In the genomic region with DNA sequence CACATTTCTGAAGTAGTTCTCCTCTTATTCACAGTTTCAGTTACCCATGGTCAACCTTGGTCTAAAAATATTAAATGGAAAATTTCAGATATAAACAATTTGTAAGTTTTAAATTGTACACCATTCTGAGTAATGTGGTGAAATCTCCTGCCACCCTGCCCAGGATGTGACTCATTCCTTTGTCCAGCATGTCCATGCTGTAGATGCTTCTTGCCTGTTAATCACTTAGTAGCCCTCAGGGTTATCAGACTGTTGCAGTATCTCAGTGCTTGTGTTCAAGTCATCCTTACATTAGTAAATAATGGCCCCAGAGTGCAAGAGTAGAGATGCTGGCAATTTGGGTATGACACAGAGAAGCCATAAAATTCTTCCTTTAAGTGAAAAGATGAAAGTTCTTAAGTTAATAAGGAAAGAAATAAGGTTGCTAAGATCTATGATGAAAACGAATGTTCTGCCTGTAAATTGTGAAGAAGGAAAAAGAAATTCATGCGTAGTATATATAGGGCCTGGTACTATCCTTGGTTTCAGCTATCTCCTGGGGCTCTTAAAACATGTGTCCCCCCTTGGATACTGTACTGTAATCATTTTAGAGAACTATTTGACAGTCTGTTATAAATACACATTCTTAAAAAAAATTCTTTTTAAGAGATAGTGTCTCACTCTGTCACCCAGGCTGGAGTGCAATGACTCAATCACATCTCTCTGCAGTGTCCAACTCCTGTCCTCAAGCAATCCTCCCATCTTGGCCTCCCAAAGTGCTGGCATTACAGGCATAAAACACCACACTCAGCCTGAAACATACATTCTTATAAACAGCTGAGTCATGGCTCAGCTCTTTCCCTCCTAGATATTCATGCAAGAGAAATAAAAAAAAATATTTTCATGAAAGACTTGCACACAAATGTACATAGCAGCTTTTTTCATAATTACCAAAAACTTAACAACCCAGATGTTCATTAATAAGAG, we compare ENCODE assay signal across 13 cellular contexts. TPM values are rescaled to one million over a fixed set of nuclear protein-coding genes. Genes with fewer than 3 reads are reported as not detected.
DNase-seq lines count a peak whose midpoint lies in the region; ATAC-seq and TF ChIP-seq lines count a peak whose summit lies in the region.
"Had no signal": no experiment of that assay in that cellular context is flagged by ENCODE, and none has a peak within 500 bp of the region (broad histone marks: within the 10 kb centered on the region; RNA-seq: fewer than 3 reads in every experiment).

No MANE protein-coding gene starts in this region.

- H3K36me3 Mint-ChIP-seq in Calu3 (ENCODE audit: insufficient read depth, unreplicated experiment): no peaks in the 10 kb centered on the region
- H3K36me3 Mint-ChIP-seq in chondrocyte (ENCODE audit: low read depth): no peaks in the 10 kb centered on the region

- H3K4me3 Mint-ChIP-seq in Calu3 (ENCODE audit: low read depth, unreplicated experiment) (no peak overlapping the region), chondrocyte (ENCODE audit: unreplicated experiment) (no peak overlapping the region)
- H3K4me3 Mint-ChIP-seq: nephron had no signal

- no peak overlapping the region for H3K27ac ChIP-seq in dorsolateral prefrontal cortex

- H3K9me3 Mint-ChIP-seq in Calu3 (ENCODE audit: low read depth, unreplicated experiment) (no peaks in the 10 kb centered on the region), chondrocyte (ENCODE audit: low read depth) (peaks cover 11% of the 10 kb centered on the region)

- CTCF ChIA-PET in Calu3 (lab: Charles Lee): interaction anchor here (0.8 kb wide), 1 partner anchor 33 kb away, joined by 3 read pairs; no protein-coding TSS in a partner anchor

- TF ChIP-seq CTCF in Calu3 (IDR thresholded peaks at IDR 0.05; ENCODE audit: unreplicated experiment): no peak
- TF ChIP-seq CTCF in chondrocyte (IDR thresholded peaks at IDR 0.05): no peak
- no peak for TF ChIP-seq CTCF in dorsolateral prefrontal cortex (IDR thresholded peaks at IDR 0.05 in 54 of 56, conservative IDR thresholded peaks at IDR 0.05 in 2 of 56; ENCODE audit: low read depth in 1 of 56, partially characterized antibody in 56 of 56)

- ATAC-seq in GM21576 (IDR thresholded peaks at IDR 0.05; ENCODE audit: unreplicated experiment): no peak

- DNase-seq in Calu3 (peak; percentile 8), OCI-M1 (lab: John Stamatoyannopoulos, UW) (peak; percentile 76), chondrocyte (ENCODE audit: low spot score) (no peak), myocyte (ENCODE audit: low read depth) (peak; percentile 75), dorsolateral prefrontal cortex (no peak), putamen (ENCODE audit: low spot score) (no peak), D341Med (ENCODE audit: low spot score) (no peak)
- DNase-seq: central memory CD4-positive, alpha-beta T cell; DMS79; H7; NCI-H2029 had no signal

- H3K27me3 Mint-ChIP-seq in Calu3 (ENCODE audit: unreplicated experiment) (no peaks in the 10 kb centered on the region), chondrocyte (ENCODE audit: low read depth) (no peaks in the 10 kb centered on the region)

- intact Hi-C loops in Calu3 (cut with micrococcal nuclease; ENCODE audit: unreplicated experiment): no loop called here
- intact Hi-C loops in dorsolateral prefrontal cortex (cut with DNase I): no loop called here

- no peaks in the 10 kb centered on the region for H3K27me3 ChIP-seq in dorsolateral prefrontal cortex

- no TSS peak for BruUV-seq in Calu3 (replicated peaks; lab: Mats Ljungman, UMichigan)

- H3K4me3 ChIP-seq in dorsolateral prefrontal cortex: no peak overlapping the region

- peaks cover 14% of the 10 kb centered on the region for H3K4me1 Mint-ChIP-seq in Calu3 (ENCODE audit: low read depth, unreplicated experiment)
- peaks cover 32% of the 10 kb centered on the region for H3K4me1 Mint-ChIP-seq in chondrocyte (ENCODE audit: low read depth)

- H3K27ac Mint-ChIP-seq in Calu3 (ENCODE audit: unreplicated experiment) (peak overlapping the region; percentile 73), chondrocyte (ENCODE audit: unreplicated experiment) (peak overlapping the region; percentile 80)
- H3K27ac Mint-ChIP-seq: nephron had no signal

RNA-seq across cellular contexts. Expression of gene MTNR1B, which starts 31.3 kb away (rescaled TPM):
- total RNA-seq in Calu3 (2022) (not detected in 2 replicates), chondrocyte (not detected in 3 replicates), myocyte (not detected in 2 replicates), dorsolateral prefrontal cortex (1 to 10 TPM in 3 of 120 experiments, under 1 TPM in 1, not detected in 116; 0.41 to 2.2 (median 1.6) TPM)
- not detected for polyA plus RNA-seq in myocyte (2012)
- total RNA-seq: H7 had no signal

Comparison
In these comparisons a context has a peak if more than half of its experiments do, and no peak if none do; other contexts are left out.
1. DNase-seq: peak in Calu3 (single experiment), OCI-M1 (single experiment) and myocyte (single experiment); none in chondrocyte (single experiment), dorsolateral prefrontal cortex (0 of 10), putamen (single experiment) and D341Med (single experiment).